12 cellular contexts compared by ENCODE assay signal in genomic region chr15:77457619-77458265, GRCh38. TPM values are rescaled to one million over a fixed set of nuclear protein-coding genes. Genes with fewer than 3 reads are reported as not detected.
A peak's percentile ranks its signal among the peaks of the same experiment; 100 is the strongest.
DNase-seq lines count a peak whose midpoint lies in the region; ATAC-seq and TF ChIP-seq lines count a peak whose summit lies in the region.
"Had no signal": no experiment of that assay in that cellular context is flagged by ENCODE, and none has a peak within 500 bp of the region (broad histone marks: within the 10 kb centered on the region; RNA-seq: fewer than 3 reads in every experiment).

No MANE protein-coding gene starts in this region.

- no peaks in the 10 kb centered on the region for H3K9me3 Mint-ChIP-seq in activated CD8-positive, alpha-beta T cell treated with anti-CD3 and anti-CD28 coated beads for 36 hours
- H3K9me3 Mint-ChIP-seq: endodermal cell had no signal

- no peaks in the 10 kb centered on the region for H3K27me3 ChIP-seq in heart left ventricle

- H3K4me1 ChIP-seq in heart left ventricle: peaks cover 3 to 77% (median 54%) of the 10 kb centered on the region in 12 donors
- peaks cover 2% of the 10 kb centered on the region for H3K4me1 ChIP-seq in urinary bladder (ENCODE audit: insufficient read depth)

- H3K36me3 ChIP-seq in heart left ventricle (peaks cover 0 to 30% (median 18%) of the 10 kb centered on the region in 9 donors), urinary bladder (ENCODE audit: insufficient read depth) (peaks cover 3% of the 10 kb centered on the region)

- no peak for DNase-seq in heart left ventricle
- no peak for DNase-seq in Right ventricle myocardium superior
- DNase-seq in activated CD8-positive, alpha-beta T cell treated with anti-CD3 and anti-CD28 coated beads for 36 hours: no peak
- DNase-seq in foreskin fibroblast: peak; percentile 23 to 55
- DNase-seq in caudate nucleus (lab: John Stamatoyannopoulos, UW): no peak
- DNase-seq: endodermal cell, NCI-H1105 treated with DMSO at 0.1 percent for 48 hours had no signal

- TF ChIP-seq CTCF in heart left ventricle (IDR thresholded peaks at IDR 0.05) (no peak), foreskin fibroblast (IDR thresholded peaks at IDR 0.05; ENCODE audit: low read depth, low read length) (no peak)
- no peak for TF ChIP-seq CTCF in activated CD8-positive, alpha-beta T cell treated with anti-CD3 and anti-CD28 coated beads for 36 hours (IDR thresholded peaks at IDR 0.05)

- H3K27ac Mint-ChIP-seq in activated CD8-positive, alpha-beta T cell treated with anti-CD3 and anti-CD28 coated beads for 36 hours: peak overlapping the region; percentile 1
- H3K27ac Mint-ChIP-seq: endodermal cell had no signal

- H3K27me3 Mint-ChIP-seq in activated CD8-positive, alpha-beta T cell treated with anti-CD3 and anti-CD28 coated beads for 36 hours: no peaks in the 10 kb centered on the region

- H3K4me1 Mint-ChIP-seq in activated CD8-positive, alpha-beta T cell treated with anti-CD3 and anti-CD28 coated beads for 36 hours (ENCODE audit: low read depth): peaks cover 30% of the 10 kb centered on the region

- peaks cover 14% of the 10 kb centered on the region for H3K36me3 Mint-ChIP-seq in activated CD8-positive, alpha-beta T cell treated with anti-CD3 and anti-CD28 coated beads for 36 hours (ENCODE audit: low read depth)

- H3K9me3 ChIP-seq in heart left ventricle: no peaks in the 10 kb centered on the region

- peak overlapping the region in 9 of 12 donors; percentile 2 to 79 (median 53) for H3K27ac ChIP-seq in heart left ventricle
- peak overlapping the region; percentile 30 for H3K27ac ChIP-seq in urinary bladder (ENCODE audit: low read depth)
- H3K27ac ChIP-seq in caudate nucleus (ENCODE audit: low read depth, low read length): no peak overlapping the region
- H3K27ac ChIP-seq: C4-2B had no signal

- intact Hi-C loops in heart left ventricle (cut with DNase I): loop anchor here in 2 of 10 donors (5.0 kb wide), 1 partner anchor 35 kb away; the partner anchor contains the start of genes HMG20A (in 2 of the 2) and PEAK1 (in 2 of the 2)
- intact Hi-C loops in Right ventricle myocardium superior (cut with DNase I): no loop called here
- intact Hi-C loops in activated CD8-positive, alpha-beta T cell treated with anti-CD3 and anti-CD28 coated beads for 36 hours (cut with micrococcal nuclease): no loop called here

- TF ChIP-seq POLR2A in heart left ventricle (IDR thresholded peaks at IDR 0.05): no peak

- CTCF ChIA-PET in activated CD8-positive, alpha-beta T cell treated with anti-CD3 and anti-CD28 coated beads for 36 hours (lab: Charles Lee): interaction anchor here (0.9 to 1.5 kb wide), 3 partner anchors 27 to 86 kb away, joined by 3 to 4 read pairs (median 4); no protein-coding TSS in a partner anchor

- POLR2A ChIA-PET in activated CD8-positive, alpha-beta T cell treated with anti-CD3 and anti-CD28 coated beads for 36 hours (lab: Charles Lee): no interaction called here

- H3K4me3 ChIP-seq in heart left ventricle: no peak overlapping the region
- no peak overlapping the region for H3K4me3 ChIP-seq in foreskin fibroblast (ENCODE audit: low read depth in 1 of 2, low read length in 2 of 2)
- no peak overlapping the region for H3K4me3 ChIP-seq in urinary bladder (ENCODE audit: low read depth, low read length)

- no peak for ATAC-seq in heart left ventricle
- no peak for ATAC-seq in Right ventricle myocardium superior (ENCODE audit: poor library complexity)
- ATAC-seq in activated CD8-positive, alpha-beta T cell treated with anti-CD3 and anti-CD28 coated beads for 36 hours: peak; percentile 37
- no peak for ATAC-seq in GM19023 (IDR thresholded peaks at IDR 0.05; ENCODE audit: unreplicated experiment)
- no peak for ATAC-seq in HG02981 (IDR thresholded peaks at IDR 0.05; ENCODE audit: unreplicated experiment)
- ATAC-seq: Panc1 had no signal

- no peak overlapping the region for H3K4me3 Mint-ChIP-seq in activated CD8-positive, alpha-beta T cell treated with anti-CD3 and anti-CD28 coated beads for 36 hours
- H3K4me3 Mint-ChIP-seq: endodermal cell had no signal

RNA-seq across cellular contexts. Expression of gene HMG20A, which starts 37.1 kb away (rescaled TPM):
- total RNA-seq in heart left ventricle (10 to 100 TPM; 22.6 to 54.1 (median 39.9) TPM), Right ventricle myocardium superior (28.8 TPM), urinary bladder (52.1 TPM)
- polyA plus RNA-seq in heart left ventricle (10 to 100 TPM; 14.8 to 16.1 TPM), urinary bladder (17.8 TPM)
- 10 to 100 TPM; 44.4 to 44.9 TPM for total RNA-seq in activated CD8-positive, alpha-beta T cell treated with anti-CD3 and anti-CD28 coated beads for 36 hours

RNA-seq across cellular contexts. Expression of gene PEAK1, which starts 37.8 kb away (rescaled TPM):
- total RNA-seq in heart left ventricle (100 to 1,000 TPM in 5 of 9 donors, 10 to 100 TPM in 4; 52.8 to 139 (median 104) TPM), Right ventricle myocardium superior (59.9 TPM), urinary bladder (146 TPM)
- polyA plus RNA-seq in heart left ventricle (10 to 100 TPM; 12.8 to 29.1 TPM), urinary bladder (15.7 TPM)
- 10 to 100 TPM; 32.1 to 36.1 TPM for total RNA-seq in activated CD8-positive, alpha-beta T cell treated with anti-CD3 and anti-CD28 coated beads for 36 hours

Comparison
In these comparisons a context has a peak if more than half of its experiments do, and no peak if none do; other contexts are left out.
1. DNase-seq: peak in foreskin fibroblast (2 of 2); none in heart left ventricle (0 of 5), Right ventricle myocardium superior (single experiment), activated CD8-positive, alpha-beta T cell treated with anti-CD3 and anti-CD28 coated beads for 36 hours (single experiment) and caudate nucleus (0 of 61).